ENCODE assay signal across 9 cellular contexts in genomic region chr17:42337442-42337841, GRCh38. TPM values are rescaled to one million over a fixed set of nuclear protein-coding genes. Genes with fewer than 3 reads are reported as not detected.
A peak's percentile ranks its signal among the peaks of the same experiment; 100 is the strongest.
DNase-seq lines count a peak whose midpoint lies in the region; ATAC-seq, FAIRE-seq and TF ChIP-seq lines count a peak whose summit lies in the region.
"Had no signal": no experiment of that assay in that cellular context is flagged by ENCODE, and none has a peak within 500 bp of the region (broad histone marks: within the 10 kb centered on the region; RNA-seq: fewer than 3 reads in every experiment).

No MANE protein-coding gene starts in this region.

- no peaks in the 10 kb centered on the region for H3K27me3 Mint-ChIP-seq in neural progenitor cell (ENCODE audit: insufficient read depth, low read depth)

- H3K4me2 ChIP-seq in Karpas-422 (ENCODE audit: low read depth, low read length, poor library complexity, severe bottlenecking) (no peak overlapping the region), neural progenitor cell (no peak overlapping the region)

- peaks cover 1% of the 10 kb centered on the region for H3K4me1 Mint-ChIP-seq in neural progenitor cell

- H3K27ac ChIP-seq in Karpas-422 (ENCODE audit: low read length) (no peak overlapping the region), neural progenitor cell (no peak overlapping the region)

- H3K27ac Mint-ChIP-seq in neural progenitor cell, result no peak overlapping the region

- H3K9me2 ChIP-seq in Karpas-422 (replicated peaks; ENCODE audit: insufficient read depth, low read length), result no peaks in the 10 kb centered on the region

- H3K4me3 ChIP-seq in Karpas-422 (ENCODE audit: low read length), result no peak overlapping the region
- no peak overlapping the region for H3K4me3 ChIP-seq in neural progenitor cell

- H3K27me3 ChIP-seq in Karpas-422 (ENCODE audit: low read length) (no peaks in the 10 kb centered on the region), neural progenitor cell (no peaks in the 10 kb centered on the region)

- no peaks in the 10 kb centered on the region for H3K9me3 ChIP-seq in Karpas-422 (ENCODE audit: low read length)
- H3K9me3 ChIP-seq in neural progenitor cell (ENCODE audit: low read depth), result no peaks in the 10 kb centered on the region

- H3K36me3 ChIP-seq in Karpas-422 (ENCODE audit: insufficient read depth, low read length) (no peaks in the 10 kb centered on the region), neural progenitor cell (no peaks in the 10 kb centered on the region)

- H4K20me1 ChIP-seq in Karpas-422 (ENCODE audit: insufficient read depth, low read depth, low read length) (no peaks in the 10 kb centered on the region), neural progenitor cell (ENCODE audit: low read depth) (no peaks in the 10 kb centered on the region)

- H3F3A ChIP-seq in neural progenitor cell (ENCODE audit: low read depth), result peaks cover 8% of the 10 kb centered on the region

- H3K9me3 Mint-ChIP-seq in neural progenitor cell, result no peaks in the 10 kb centered on the region
- H3K9me3 Mint-ChIP-seq: neural crest cell had no signal

- H3K9ac ChIP-seq in Karpas-422 (ENCODE audit: low read length) (no peak overlapping the region), neural progenitor cell (no peak overlapping the region)

- FAIRE-seq in RCC 7860 (lab: Jason Lieb, UNC), result no peak

- peaks cover 17% of the 10 kb centered on the region for H3K36me3 Mint-ChIP-seq in neural progenitor cell

- no peak overlapping the region for H3K4me3 Mint-ChIP-seq in neural progenitor cell
- H3K4me3 Mint-ChIP-seq: neural crest cell had no signal

- ATAC-seq in GM18502 (IDR thresholded peaks at IDR 0.05; ENCODE audit: poor library complexity, unreplicated experiment), result peak; percentile 64
- ATAC-seq in HG02588 (IDR thresholded peaks at IDR 0.05; ENCODE audit: unreplicated experiment), result no peak

- no peak for TF ChIP-seq CTCF in neural progenitor cell (IDR thresholded peaks at IDR 0.05)

- H3K79me2 ChIP-seq in Karpas-422 (ENCODE audit: low read length), result no peaks in the 10 kb centered on the region
- no peaks in the 10 kb centered on the region for H3K79me2 ChIP-seq in neural progenitor cell (ENCODE audit: low read depth)

- DNase-seq in Karpas-422, result peak; percentile 63
- DNase-seq in activated naive CD4-positive, alpha-beta T cell treated with anti-CD3 and anti-CD28 coated beads, Interleukin-2, amount 50 U/mL, for 16 hours, result peak; percentile 77
- DNase-seq in stimulated activated CD4-positive, alpha-beta T cell treated with anti-CD3 and anti-CD28 coated beads, Interleukin-2, amount 100 ng/mL, for 4 hours (ENCODE audit: low read depth), result peak; percentile 43
- DNase-seq in middle frontal gyrus (ENCODE audit: extremely low spot score, low spot score), result no peak
- DNase-seq in RCC 7860 (ENCODE audit: low spot score), result no peak
- no peak for DNase-seq in neural progenitor cell (ENCODE audit: low spot score)

- H3K4me1 ChIP-seq in Karpas-422 (ENCODE audit: low read length) (no peaks in the 10 kb centered on the region), neural progenitor cell (no peaks in the 10 kb centered on the region)

- no peak overlapping the region for H2AFZ ChIP-seq in Karpas-422 (ENCODE audit: low read length)
- no peak overlapping the region for H2AFZ ChIP-seq in neural progenitor cell (replicated peaks)

RNA-seq across cellular contexts. Expression of gene STAT5A, which starts 49.1 kb away (rescaled TPM):
- 62.3 and 160 TPM in 2 replicates for total RNA-seq in Karpas-422 (2014; rRNA removed; shearing (Covaris generic); ENCODE audit: low replicate concordance)
- total RNA-seq in neural progenitor cell (ENCODE audit: low replicate concordance), result 6.7 and 10.0 TPM in 2 replicates

RNA-seq across cellular contexts. Expression of gene STAT3, which starts 50.8 kb away (rescaled TPM):
- total RNA-seq in Karpas-422 (2014; rRNA removed; shearing (Covaris generic); ENCODE audit: low replicate concordance), result 16.3 and 24.4 TPM in 2 replicates
- 54.9 and 56.2 TPM in 2 replicates for total RNA-seq in neural progenitor cell (ENCODE audit: low replicate concordance)

Comparison
In these comparisons a context has a peak if more than half of its experiments do, and no peak if none do; other contexts are left out.
1. DNase-seq: peak in Karpas-422 (single experiment), activated naive CD4-positive, alpha-beta T cell treated with anti-CD3 and anti-CD28 coated beads, Interleukin-2, amount 50 U/mL, for 16 hours (single experiment) and stimulated activated CD4-positive, alpha-beta T cell treated with anti-CD3 and anti-CD28 coated beads, Interleukin-2, amount 100 ng/mL, for 4 hours (single experiment); none in middle frontal gyrus (single experiment), RCC 7860 (single experiment) and neural progenitor cell (single experiment).